ENCODE assay signal across 1 cellular context in genomic region chr5:52943808-52944207, GRCh38.
TF ChIP-seq lines count a peak whose summit lies in the region.

No MANE protein-coding gene starts in this region.

TF ChIP-seq in endothelial cell of umbilical vein, 7 proteins besides CTCF, POLR2A, EP300 and RAD21 (continued from another document):
- TF ChIP-seq FOS (IDR thresholded peaks at IDR 0.05; ENCODE audit: borderline replicate concordance, insufficient read depth, low read length), result no peak
